ENCODE assay signal across 8 cellular contexts in the genomic region with DNA sequence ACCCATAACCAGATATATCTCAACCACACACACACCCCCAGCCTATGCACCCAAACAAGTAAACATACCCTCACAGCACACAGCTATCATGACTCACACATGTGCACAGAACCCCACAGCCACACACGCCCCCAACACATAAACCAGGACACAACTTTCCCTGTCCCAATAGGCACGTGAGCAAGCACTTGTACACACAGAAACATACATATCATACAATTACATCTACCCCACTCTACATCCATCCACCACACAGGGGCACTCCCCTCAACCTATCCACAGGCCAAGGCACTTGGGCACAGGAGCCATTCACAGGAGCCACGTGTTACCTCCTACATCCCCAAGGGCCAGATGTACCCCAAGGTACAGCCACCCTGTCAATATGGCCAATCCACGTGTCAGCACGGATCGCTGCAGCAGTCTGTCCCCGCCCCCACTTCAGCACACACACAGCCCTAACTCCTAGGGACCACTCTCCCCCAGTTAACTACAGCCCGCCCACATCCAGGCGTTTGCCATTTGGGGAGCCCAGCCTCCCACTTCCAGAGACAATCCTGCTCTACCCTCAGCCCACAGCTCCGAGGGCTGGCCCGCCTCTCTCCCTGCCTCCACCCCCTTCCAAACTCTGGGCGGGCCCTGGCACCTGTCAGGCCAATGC.
A peak's percentile ranks its signal among the peaks of the same experiment; 100 is the strongest.
DNase-seq lines count a peak whose midpoint lies in the region; ATAC-seq and TF ChIP-seq lines count a peak whose summit lies in the region.

No MANE protein-coding gene starts in this region.

- no peak for TF ChIP-seq EP300 in ovary (IDR thresholded peaks at IDR 0.05)

- intact Hi-C loops in activated CD4-positive, alpha-beta T cell treated with anti-CD3 and anti-CD28 coated beads for 36 hours (cut with DNase I, micrococcal nuclease): no loop called here
- intact Hi-C loops in activated CD4-positive, alpha-beta memory T cell treated with anti-CD3 and anti-CD28 coated beads for 36 hours (cut with micrococcal nuclease): loop anchor here (2.0 to 5.0 kb wide), 2 partner anchors 31 to 75 kb away; no protein-coding TSS in a partner anchor
- intact Hi-C loops in ovary (cut with DNase I): loop anchor here in 1 of 4 donors (5.0 kb wide), 1 partner anchor 90 kb away; no protein-coding TSS in a partner anchor

- H3K27ac ChIP-seq in ovary (peak overlapping the region in 1 of 2 donors; percentile 52), WERI-Rb-1 (no peak overlapping the region)

- TF ChIP-seq CTCF in ovary (IDR thresholded peaks at IDR 0.05) (no peak), WERI-Rb-1 (IDR thresholded peaks at IDR 0.05; ENCODE audit: low read depth, low read length) (no peak)

- H3K9me3 ChIP-seq in ovary (no peaks in the 10 kb centered on the region), WERI-Rb-1 (ENCODE audit: severe bottlenecking) (no peaks in the 10 kb centered on the region)

- CTCF ChIA-PET in activated CD4-positive, alpha-beta T cell treated with anti-CD3 and anti-CD28 coated beads for 36 hours (lab: Charles Lee): no interaction called here
- CTCF ChIA-PET in activated CD4-positive, alpha-beta memory T cell treated with anti-CD3 and anti-CD28 coated beads for 36 hours (lab: Charles Lee): interaction anchor here (1.1 to 2.7 kb wide), 2 partner anchors 13 to 86 kb away, joined by 3 to 12 read pairs; no protein-coding TSS in a partner anchor

- peaks cover 31% of the 10 kb centered on the region for H3K4me1 Mint-ChIP-seq in activated CD4-positive, alpha-beta T cell treated with anti-CD3 and anti-CD28 coated beads for 36 hours
- H3K4me1 Mint-ChIP-seq in activated CD4-positive, alpha-beta memory T cell treated with anti-CD3 and anti-CD28 coated beads for 36 hours (ENCODE audit: low read depth): peaks cover 32% of the 10 kb centered on the region

- H3K4me3 ChIP-seq in ovary: peak overlapping the region; percentile 33
- H3K4me3 ChIP-seq in WERI-Rb-1 (ENCODE audit: low read depth, low read length): no peak overlapping the region

- POLR2A ChIA-PET in activated CD4-positive, alpha-beta T cell treated with anti-CD3 and anti-CD28 coated beads for 36 hours (lab: Charles Lee): no interaction called here
- POLR2A ChIA-PET in activated CD4-positive, alpha-beta memory T cell treated with anti-CD3 and anti-CD28 coated beads for 36 hours (lab: Charles Lee): no interaction called here

- no peaks in the 10 kb centered on the region for H3K27me3 ChIP-seq in ovary
- no peaks in the 10 kb centered on the region for H3K27me3 ChIP-seq in WERI-Rb-1 (ENCODE audit: insufficient read depth, low read depth, severe bottlenecking)

- H3K27ac Mint-ChIP-seq in activated CD4-positive, alpha-beta T cell treated with anti-CD3 and anti-CD28 coated beads for 36 hours: no peak overlapping the region
- peak overlapping the region; percentile 39 for H3K27ac Mint-ChIP-seq in activated CD4-positive, alpha-beta memory T cell treated with anti-CD3 and anti-CD28 coated beads for 36 hours

- H3K4me1 ChIP-seq in ovary (ENCODE audit: insufficient read depth): peaks cover 5% of the 10 kb centered on the region

- 43 to 54% (median 43%) methylated on average over 12 of the region's 12 CpGs for WGBS in ovary, 3 donors

- H3K27me3 Mint-ChIP-seq in activated CD4-positive, alpha-beta T cell treated with anti-CD3 and anti-CD28 coated beads for 36 hours: peaks cover 2% of the 10 kb centered on the region
- no peaks in the 10 kb centered on the region for H3K27me3 Mint-ChIP-seq in activated CD4-positive, alpha-beta memory T cell treated with anti-CD3 and anti-CD28 coated beads for 36 hours

- no peak for TF ChIP-seq POLR2A in ovary (IDR thresholded peaks at IDR 0.05)

- no peaks in the 10 kb centered on the region for H3K36me3 Mint-ChIP-seq in activated CD4-positive, alpha-beta T cell treated with anti-CD3 and anti-CD28 coated beads for 36 hours (ENCODE audit: low read depth)
- no peaks in the 10 kb centered on the region for H3K36me3 Mint-ChIP-seq in activated CD4-positive, alpha-beta memory T cell treated with anti-CD3 and anti-CD28 coated beads for 36 hours

- peak overlapping the region; percentile 61 for H3K4me3 Mint-ChIP-seq in activated CD4-positive, alpha-beta T cell treated with anti-CD3 and anti-CD28 coated beads for 36 hours
- peak overlapping the region; percentile 61 for H3K4me3 Mint-ChIP-seq in activated CD4-positive, alpha-beta memory T cell treated with anti-CD3 and anti-CD28 coated beads for 36 hours

- no peaks in the 10 kb centered on the region for H3K36me3 ChIP-seq in ovary
- H3K36me3 ChIP-seq in WERI-Rb-1: no peaks in the 10 kb centered on the region

- no peaks in the 10 kb centered on the region for H3K9me3 Mint-ChIP-seq in activated CD4-positive, alpha-beta T cell treated with anti-CD3 and anti-CD28 coated beads for 36 hours (ENCODE audit: low read depth)
- no peaks in the 10 kb centered on the region for H3K9me3 Mint-ChIP-seq in activated CD4-positive, alpha-beta memory T cell treated with anti-CD3 and anti-CD28 coated beads for 36 hours

- no peak for ATAC-seq in activated CD4-positive, alpha-beta T cell treated with anti-CD3 and anti-CD28 coated beads for 36 hours
- peak; percentile 21 for ATAC-seq in HG02870 (IDR thresholded peaks at IDR 0.05; ENCODE audit: unreplicated experiment)
- ATAC-seq in GM19328 (IDR thresholded peaks at IDR 0.05; ENCODE audit: unreplicated experiment): no peak

- DNase-seq in activated CD4-positive, alpha-beta T cell treated with anti-CD3 and anti-CD28 coated beads for 36 hours: no peak
- no peak for DNase-seq in activated CD4-positive, alpha-beta T cell treated with anti-CD3 and anti-CD28 coated beads, Interleukin-2, amount 50 U/mL, for 1 hour
- DNase-seq in activated CD4-positive, alpha-beta memory T cell treated with anti-CD3 and anti-CD28 coated beads for 36 hours: peak; percentile 29
- DNase-seq in ovary (peak in 3 of 5 donors; percentile 37 to 56 (median 48)), WERI-Rb-1 (no peak), AG08396 (ENCODE audit: low spot score) (no peak)

Comparison
In these comparisons a context has a peak if more than half of its experiments do, and no peak if none do; other contexts are left out.
1. DNase-seq: peak in activated CD4-positive, alpha-beta memory T cell treated with anti-CD3 and anti-CD28 coated beads for 36 hours (single experiment) and ovary (3 of 5); none in activated CD4-positive, alpha-beta T cell treated with anti-CD3 and anti-CD28 coated beads for 36 hours (single experiment), activated CD4-positive, alpha-beta T cell treated with anti-CD3 and anti-CD28 coated beads, Interleukin-2, amount 50 U/mL, for 1 hour (single experiment), WERI-Rb-1 (single experiment) and AG08396 (single experiment).